ENCODE assay signal across 3 cellular contexts in the genomic region with DNA sequence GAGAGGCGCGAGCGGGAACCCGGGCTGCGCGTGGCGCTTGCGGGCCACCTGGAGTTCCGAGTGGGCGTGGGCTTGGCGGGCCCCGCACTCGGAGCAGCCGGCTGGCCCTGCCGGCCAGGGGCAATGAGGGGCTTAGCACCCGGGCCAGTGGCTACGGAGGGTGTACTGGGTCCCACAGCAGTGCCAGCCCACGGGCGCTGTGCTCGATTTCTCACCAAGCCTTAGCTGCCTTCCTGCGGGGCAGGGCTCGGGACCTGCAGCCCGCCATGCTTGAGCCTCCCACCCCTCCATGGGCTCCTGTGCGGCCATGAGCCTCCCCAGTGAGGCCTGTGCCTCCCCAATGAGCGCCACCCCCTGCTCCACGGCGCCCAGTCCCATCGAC. TPM values are rescaled to one million over a fixed set of nuclear protein-coding genes. Genes with fewer than 3 reads are reported as not detected.
"Had no signal": no experiment of that assay in that cellular context is flagged by ENCODE, and none has a peak within 500 bp of the region (broad histone marks: within the 10 kb centered on the region; RNA-seq: fewer than 3 reads in every experiment).

No MANE protein-coding gene starts in this region.

RNA-seq across cellular contexts. Expression of gene DNAI1, which starts 20.7 kb away (rescaled TPM):
- total RNA-seq: LHCN-M2, M059J, MCF 10A had no signal
